11 cellular contexts compared by ENCODE assay signal in genomic region chr6:41625442-41625841, GRCh38. TPM values are rescaled to one million over a fixed set of nuclear protein-coding genes. Genes with fewer than 3 reads are reported as not detected.
DNase-seq lines count a peak whose midpoint lies in the region; ATAC-seq and TF ChIP-seq lines count a peak whose summit lies in the region.
"Had no signal": no experiment of that assay in that cellular context is flagged by ENCODE, and none has a peak within 500 bp of the region (broad histone marks: within the 10 kb centered on the region; RNA-seq: fewer than 3 reads in every experiment).

No MANE protein-coding gene starts in this region.

- peaks cover 21% of the 10 kb centered on the region for H3K27me3 Mint-ChIP-seq in activated CD4-positive, alpha-beta T cell treated with anti-CD3 and anti-CD28 coated beads, Interleukin-2, amount 10 ng/mL, durations not matched to agents 24 days and 14 days

- in situ Hi-C loops in transverse colon (cut with MboI; ENCODE audit: low pct_ligation_motif_present in 1 of 4, low pct_unique_long_range_greater_than_20kb in 1 of 4, low sequenced_read_pairs in 3 of 4): no loop called here

- H3K4me2 ChIP-seq in OCI-LY3 (ENCODE audit: low read length): no peak overlapping the region

- DNase-seq in activated CD4-positive, alpha-beta T cell treated with anti-CD3 and anti-CD28 coated beads, Interleukin-2, amount 10 ng/mL, durations not matched to agents 24 days and 14 days: no peak
- DNase-seq in activated CD4-positive, alpha-beta T cell treated with anti-CD3 and anti-CD28 coated beads for 1 hour: no peak
- DNase-seq in cardiac muscle cell (ENCODE audit: low read depth in 1 of 2, low spot score in 1 of 2) (peak; percentile 32 to 62), transverse colon (peak; percentile 36), C1 segment of cervical spinal cord (lab: John Stamatoyannopoulos, UW) (no peak), NCI-H226 (no peak)
- DNase-seq: cerebellar nuclear complex, glutamatergic neuron had no signal

- H3K4me3 Mint-ChIP-seq in activated CD4-positive, alpha-beta T cell treated with anti-CD3 and anti-CD28 coated beads, Interleukin-2, amount 10 ng/mL, durations not matched to agents 24 days and 14 days: no peak overlapping the region

- no peaks in the 10 kb centered on the region for H4K20me1 ChIP-seq in OCI-LY3 (ENCODE audit: insufficient read depth, low read length)

- no peak for TF ChIP-seq EP300 in transverse colon (IDR thresholded peaks at IDR 0.05; ENCODE audit: low read depth)

- TF ChIP-seq POLR2A in transverse colon (IDR thresholded peaks at IDR 0.05): no peak

- 20 to 28% methylated on average over 1 to 6 of the region's 6 CpGs for WGBS in transverse colon (ENCODE audit: low coverage in 1 of 2), 2 donors

- H3K4me3 ChIP-seq in OCI-LY3 (ENCODE audit: low read length): no peak overlapping the region
- no peak overlapping the region for H3K4me3 ChIP-seq in cardiac muscle cell
- H3K4me3 ChIP-seq in transverse colon: no peak overlapping the region
- H3K4me3 ChIP-seq: skin epidermis had no signal

- H3K9me3 ChIP-seq in OCI-LY3 (ENCODE audit: insufficient read depth, low read length): no peaks in the 10 kb centered on the region
- H3K9me3 ChIP-seq in cardiac muscle cell (ENCODE audit: low read depth): no peaks in the 10 kb centered on the region
- no peaks in the 10 kb centered on the region for H3K9me3 ChIP-seq in transverse colon

- peaks cover 3% of the 10 kb centered on the region for H3K4me1 Mint-ChIP-seq in activated CD4-positive, alpha-beta T cell treated with anti-CD3 and anti-CD28 coated beads, Interleukin-2, amount 10 ng/mL, durations not matched to agents 24 days and 14 days

- no peaks in the 10 kb centered on the region for H3K79me2 ChIP-seq in OCI-LY3 (ENCODE audit: low read length)

- no peaks in the 10 kb centered on the region for H3K36me3 ChIP-seq in OCI-LY3 (replicated peaks; ENCODE audit: low read depth, low read length)
- H3K36me3 ChIP-seq in cardiac muscle cell: no peaks in the 10 kb centered on the region
- no peaks in the 10 kb centered on the region for H3K36me3 ChIP-seq in transverse colon

- H3K4me1 ChIP-seq in OCI-LY3 (ENCODE audit: low read length): peaks cover 26% of the 10 kb centered on the region
- peaks cover 22% of the 10 kb centered on the region for H3K4me1 ChIP-seq in cardiac muscle cell (ENCODE audit: low read depth)
- H3K4me1 ChIP-seq in transverse colon: peaks cover 0 to 8% (median 0%) of the 10 kb centered on the region in 4 donors

- no peaks in the 10 kb centered on the region for H3K36me3 Mint-ChIP-seq in activated CD4-positive, alpha-beta T cell treated with anti-CD3 and anti-CD28 coated beads, Interleukin-2, amount 10 ng/mL, durations not matched to agents 24 days and 14 days (ENCODE audit: low read depth)

- intact Hi-C loops in activated CD4-positive, alpha-beta T cell treated with anti-CD3 and anti-CD28 coated beads, Interleukin-2, amount 10 ng/mL, durations not matched to agents 24 days and 14 days (cut with micrococcal nuclease): no loop called here
- intact Hi-C loops in transverse colon (cut with DNase I; ENCODE audit: low total_unique reads): no loop called here

- H3K27ac Mint-ChIP-seq in activated CD4-positive, alpha-beta T cell treated with anti-CD3 and anti-CD28 coated beads, Interleukin-2, amount 10 ng/mL, durations not matched to agents 24 days and 14 days: peak overlapping the region; percentile 37

- no peak overlapping the region for H3K27ac ChIP-seq in OCI-LY3 (ENCODE audit: low read length)
- H3K27ac ChIP-seq in cardiac muscle cell: no peak overlapping the region
- no peak overlapping the region for H3K27ac ChIP-seq in transverse colon
- H3K27ac ChIP-seq: skin epidermis had no signal

- no peaks in the 10 kb centered on the region for H3K9me3 Mint-ChIP-seq in activated CD4-positive, alpha-beta T cell treated with anti-CD3 and anti-CD28 coated beads, Interleukin-2, amount 10 ng/mL, durations not matched to agents 24 days and 14 days

- H3K27me3 ChIP-seq in OCI-LY3 (ENCODE audit: low read depth, low read length) (peaks cover 5% of the 10 kb centered on the region; the same call in 1 of the 2 replicates), cardiac muscle cell (no peaks in the 10 kb centered on the region), transverse colon (peaks cover 7% of the 10 kb centered on the region)

- ATAC-seq in GM18520 (IDR thresholded peaks at IDR 0.05; ENCODE audit: unreplicated experiment): no peak

- H2AFZ ChIP-seq in OCI-LY3 (ENCODE audit: low read depth, low read length): 0 out of 2 replicates have a peak overlapping the region, but pooled peaks have one; percentile 3

- H3K9ac ChIP-seq in OCI-LY3 (ENCODE audit: low read length): no peak overlapping the region

- TF ChIP-seq CTCF in OCI-LY3 (IDR thresholded peaks at IDR 0.05; ENCODE audit: low read depth, low read length) (no peak), cardiac muscle cell (IDR thresholded peaks at IDR 0.05; ENCODE audit: low read depth, low read length) (no peak), transverse colon (IDR thresholded peaks at IDR 0.05) (no peak)

RNA-seq across cellular contexts. Expression of gene MDFI, which starts 12.8 kb away (rescaled TPM):
- total RNA-seq in activated CD4-positive, alpha-beta T cell treated with anti-CD3 and anti-CD28 coated beads, Interleukin-2, amount 10 ng/mL, durations not matched to agents 24 days and 14 days: not detected in 2 replicates
- 100.0 and 137 TPM in 2 replicates for total RNA-seq in cardiac muscle cell
- 27.5 and 27.9 TPM in 2 replicates for polyA plus RNA-seq in cardiac muscle cell
- 1 to 10 TPM in 2 of 4 donors, not detected in 2; 2.1 to 2.2 TPM for total RNA-seq in transverse colon

Comparison
In these comparisons a context has a peak if more than half of its experiments do, and no peak if none do; other contexts are left out.
1. DNase-seq: peak in cardiac muscle cell (2 of 2) and transverse colon (single experiment); none in activated CD4-positive, alpha-beta T cell treated with anti-CD3 and anti-CD28 coated beads, Interleukin-2, amount 10 ng/mL, durations not matched to agents 24 days and 14 days (single experiment), activated CD4-positive, alpha-beta T cell treated with anti-CD3 and anti-CD28 coated beads for 1 hour (single experiment), C1 segment of cervical spinal cord (0 of 14) and NCI-H226 (single experiment).
2. RNA of gene MDFI, which starts 12.8 kb away (total RNA-seq): 100.0 to 137 TPM in cardiac muscle cell; 2.1 to 2.2 TPM in transverse colon and not detected in activated CD4-positive, alpha-beta T cell treated with anti-CD3 and anti-CD28 coated beads, Interleukin-2, amount 10 ng/mL, durations not matched to agents 24 days and 14 days; every median in the first group is over 10 times any median in the second.